1 cellular context compared by ENCODE assay signal in the genomic region with DNA sequence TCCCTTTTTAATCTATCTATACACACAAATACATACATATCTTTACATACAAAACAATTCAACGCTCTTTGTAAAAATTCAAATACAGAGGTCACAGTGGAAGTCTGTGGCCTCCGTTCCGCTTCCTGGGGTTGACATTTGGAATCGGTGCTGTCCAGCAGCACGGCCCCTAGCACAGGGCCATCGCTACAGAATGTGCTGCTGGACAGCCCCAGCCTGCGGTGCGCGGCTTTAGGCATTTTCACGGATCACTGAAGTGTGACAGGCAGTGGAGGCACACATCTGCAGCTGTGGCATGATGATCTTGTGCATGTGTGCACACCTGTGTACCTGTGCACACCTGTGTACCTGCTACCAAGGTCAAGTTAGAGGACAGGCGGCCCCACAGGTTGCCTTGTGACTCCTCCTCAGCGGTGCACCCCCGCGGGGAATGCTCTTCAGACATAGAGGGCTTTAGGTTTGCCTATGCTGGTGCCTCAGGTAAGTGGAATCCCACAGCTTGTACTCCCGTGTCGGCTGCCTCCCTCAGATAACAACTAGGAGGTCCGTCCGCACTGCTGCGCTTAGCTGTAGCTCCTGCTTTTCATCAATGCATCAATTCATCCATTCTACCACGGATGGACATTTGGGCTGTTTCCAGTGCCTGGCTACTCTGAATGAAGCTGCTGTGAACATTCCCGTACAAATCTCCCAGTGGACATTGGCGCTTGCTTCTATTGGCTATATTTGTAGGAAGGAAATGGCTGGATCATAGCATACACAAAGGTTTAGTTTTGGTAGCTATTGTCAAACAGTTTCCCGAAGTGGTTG.
TF ChIP-seq lines count a peak whose summit lies in the region.

No MANE protein-coding gene starts in this region.

TF ChIP-seq in H1, 55 proteins besides CTCF, POLR2A, EP300 and RAD21:
- TF ChIP-seq SIN3A (conservative IDR thresholded peaks at IDR 0.05 in 1 of 2, IDR thresholded peaks at IDR 0.05 in 1 of 2; ENCODE audit: low read depth in 1 of 2, low read length in 2 of 2) (no peak), TEAD4 (IDR thresholded peaks at IDR 0.05; ENCODE audit: low read depth, low read length) (no peak), HDAC6 (IDR thresholded peaks at IDR 0.05; ENCODE audit: low read depth, low read length) (no peak), BCL11A (IDR thresholded peaks at IDR 0.05; ENCODE audit: low read depth in 2 of 2, low read length in 2 of 2) (no peak), ASH2L (IDR thresholded peaks at IDR 0.05; ENCODE audit: low read length) (no peak)
- TF ChIP-seq, protein P1, sequence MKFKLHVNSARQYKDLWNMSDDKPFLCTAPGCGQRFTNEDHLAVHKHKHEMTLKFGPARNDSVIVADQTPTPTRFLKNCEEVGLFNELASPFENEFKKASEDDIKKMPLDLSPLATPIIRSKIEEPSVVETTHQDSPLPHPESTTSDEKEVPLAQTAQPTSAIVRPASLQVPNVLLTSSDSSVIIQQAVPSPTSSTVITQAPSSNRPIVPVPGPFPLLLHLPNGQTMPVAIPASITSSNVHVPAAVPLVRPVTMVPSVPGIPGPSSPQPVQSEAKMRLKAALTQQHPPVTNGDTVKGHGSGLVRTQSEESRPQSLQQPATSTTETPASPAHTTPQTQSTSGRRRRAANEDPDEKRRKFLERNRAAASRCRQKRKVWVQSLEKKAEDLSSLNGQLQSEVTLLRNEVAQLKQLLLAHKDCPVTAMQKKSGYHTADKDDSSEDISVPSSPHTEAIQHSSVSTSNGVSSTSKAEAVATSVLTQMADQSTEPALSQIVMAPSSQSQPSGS (IDR thresholded peaks at IDR 0.05; ENCODE audit: low read length): no peak
